ENCODE assay signal across 41 cellular contexts in genomic region chr11:57438345-57439280, GRCh38. TPM values are rescaled to one million over a fixed set of nuclear protein-coding genes. Genes with fewer than 3 reads are reported as not detected.
"Had no signal": no experiment of that assay in that cellular context is flagged by ENCODE, and none has a peak within 500 bp of the region (broad histone marks: within the 10 kb centered on the region; RNA-seq: fewer than 3 reads in every experiment).

No MANE protein-coding gene starts in this region.

- ATAC-seq: activated CD8-positive, alpha-beta memory T cell treated with anti-CD3 and anti-CD28 coated beads, Interleukin-2, amount 10 ng/mL, durations not matched to agents 7 days and 5 days; activated CD8-positive, alpha-beta T cell treated with anti-CD3 and anti-CD28 coated beads, Interleukin-2, amount 10 ng/mL, durations not matched to agents 7 days and 5 days; effector memory CD8-positive, alpha-beta T cell; lower lobe of right lung; sciatic nerve; stimulated activated memory B cell treated with anti-CD40 and anti-IgM and Interleukin-4, amounts not matched to agents 10 μg/mL and 1 μg/mL and 100 μg/mL, for 72 hours; stimulated activated naive CD8-positive, alpha-beta T cell treated with anti-CD3 and anti-CD28 coated beads, Interleukin-15, amount 100 ng/mL, for 72 hours; WTC11 had no signal

- H3K27me3 ChIP-seq: adrenal gland, ascending aorta, neutrophil, tibial artery had no signal

- H3K27ac Mint-ChIP-seq: activated CD8-positive, alpha-beta memory T cell treated with anti-CD3 and anti-CD28 coated beads, Interleukin-2, amount 10 ng/mL, durations not matched to agents 7 days and 5 days; activated CD8-positive, alpha-beta T cell treated with anti-CD3 and anti-CD28 coated beads, Interleukin-2, amount 10 ng/mL, durations not matched to agents 7 days and 5 days; activated naive CD8-positive, alpha-beta T cell; activated T-helper 2 cell treated with anti-CD3 and anti-CD28 coated beads, Interferon-gamma antibody, Interleukin-2, Interleukin-4, amounts not matched to agents 10 μg/mL and 5 μg/mL and 100 μg/mL, durations not matched to agents 14 hours and 24 hours and 36 hours; brain; effector memory CD8-positive, alpha-beta T cell; immature natural killer cell; nephron progenitor cell; stimulated activated memory B cell treated with anti-CD40 and anti-IgM and Interleukin-4, amounts not matched to agents 10 μg/mL and 1 μg/mL and 100 μg/mL, for 72 hours; WTC11 had no signal

- H3K27me3 Mint-ChIP-seq: activated naive CD8-positive, alpha-beta T cell; effector memory CD8-positive, alpha-beta T cell; stimulated activated naive CD8-positive, alpha-beta T cell treated with anti-CD3 and anti-CD28 coated beads, Interleukin-15, amount 100 ng/mL, for 72 hours had no signal

- H3K4me3 ChIP-seq: adrenal gland, ascending aorta, lower lobe of right lung, skin epidermis, tibial artery had no signal

- H3K9me3 Mint-ChIP-seq: activated T-helper 2 cell treated with anti-CD3 and anti-CD28 coated beads, Interferon-gamma antibody, Interleukin-2, Interleukin-4, amounts not matched to agents 10 μg/mL and 5 μg/mL and 100 μg/mL, durations not matched to agents 14 hours and 24 hours and 36 hours; brain; effector memory CD8-positive, alpha-beta T cell; immature natural killer cell; naive B cell; nephron progenitor cell; stimulated activated memory B cell treated with anti-CD40 and anti-IgM and Interleukin-4, amounts not matched to agents 10 μg/mL and 1 μg/mL and 100 μg/mL, for 72 hours; stimulated activated naive CD8-positive, alpha-beta T cell treated with anti-CD3 and anti-CD28 coated beads, Interleukin-15, amount 100 ng/mL, for 72 hours; WTC11 had no signal

- H3K36me3 Mint-ChIP-seq: activated CD8-positive, alpha-beta memory T cell treated with anti-CD3 and anti-CD28 coated beads, Interleukin-2, amount 10 ng/mL, durations not matched to agents 7 days and 5 days; activated naive CD8-positive, alpha-beta T cell; brain; immature natural killer cell; naive B cell; stimulated activated memory B cell treated with anti-CD40 and anti-IgM and Interleukin-4, amounts not matched to agents 10 μg/mL and 1 μg/mL and 100 μg/mL, for 72 hours; WTC11 had no signal

- H3K27ac ChIP-seq: adrenal gland, ascending aorta, lower lobe of right lung, neutrophil, skin epidermis, tibial artery had no signal

- H3K4me3 Mint-ChIP-seq: activated CD8-positive, alpha-beta memory T cell treated with anti-CD3 and anti-CD28 coated beads, Interleukin-2, amount 10 ng/mL, durations not matched to agents 7 days and 5 days; activated CD8-positive, alpha-beta T cell treated with anti-CD3 and anti-CD28 coated beads, Interleukin-2, amount 10 ng/mL, durations not matched to agents 7 days and 5 days; activated naive CD8-positive, alpha-beta T cell; brain; effector memory CD8-positive, alpha-beta T cell; immature natural killer cell; nephron progenitor cell; stimulated activated memory B cell treated with anti-CD40 and anti-IgM and Interleukin-4, amounts not matched to agents 10 μg/mL and 1 μg/mL and 100 μg/mL, for 72 hours; stimulated activated naive CD8-positive, alpha-beta T cell treated with anti-CD3 and anti-CD28 coated beads, Interleukin-15, amount 100 ng/mL, for 72 hours; WTC11 had no signal

- H3K9me3 ChIP-seq: adrenal gland, ascending aorta, lower lobe of right lung, neutrophil, tibial artery had no signal

- DNase-seq: activated CD4-positive, alpha-beta T cell treated with anti-CD3 and anti-CD28 coated beads for 1 hour; activated CD4-positive, alpha-beta T cell treated with anti-CD3 and anti-CD28 coated beads, Interleukin-2, amount 50 U/mL, for 1 hour; activated CD8-positive, alpha-beta memory T cell treated with anti-CD3 and anti-CD28 coated beads, Interleukin-2, amount 10 ng/mL, durations not matched to agents 7 days and 5 days; activated CD8-positive, alpha-beta T cell treated with anti-CD3 and anti-CD28 coated beads, Interleukin-2, amount 10 ng/mL, durations not matched to agents 7 days and 5 days; activated naive CD4-positive, alpha-beta T cell treated with Interleukin-2 at 50 U/mL for 16 hours; activated T-cell treated with anti-CD3 and anti-CD28 coated beads, Interleukin-2, amount 50 U/mL, for 48 hours; adrenal gland; caudate nucleus; cortex of kidney; effector memory CD8-positive, alpha-beta T cell; erythroblast; head of caudate nucleus; hypothalamus; immature natural killer cell; kidney; lower lobe of right lung; mesenchymal stem cell; naive B cell; nephron progenitor cell; stimulated activated CD4-positive, alpha-beta T cell treated with anti-CD3 and anti-CD28 coated beads, Interleukin-1b, Interleukin-23, amount 100 ng/mL, for 48 hours; stimulated activated CD4-positive, alpha-beta T cell treated with anti-CD3 and anti-CD28 coated beads, Interleukin-4, amount 100 ng/mL, for 4 hours; stimulated activated CD8-positive, alpha-beta memory T cell treated with anti-CD3 and anti-CD28 coated beads, Interleukin-4, amount 100 ng/mL, for 48 hours; stimulated activated naive CD8-positive, alpha-beta T cell treated with anti-CD3 and anti-CD28 coated beads, Interleukin-15, amount 100 ng/mL, for 72 hours; substantia nigra; T-helper 2 cell; tibial artery had no signal

- H3K36me3 ChIP-seq: adrenal gland, ascending aorta, lower lobe of right lung, neutrophil, tibial artery had no signal

- H3K4me1 Mint-ChIP-seq: activated CD8-positive, alpha-beta memory T cell treated with anti-CD3 and anti-CD28 coated beads, Interleukin-2, amount 10 ng/mL, durations not matched to agents 7 days and 5 days; brain; immature natural killer cell; naive B cell; stimulated activated memory B cell treated with anti-CD40 and anti-IgM and Interleukin-4, amounts not matched to agents 10 μg/mL and 1 μg/mL and 100 μg/mL, for 72 hours; stimulated activated naive CD8-positive, alpha-beta T cell treated with anti-CD3 and anti-CD28 coated beads, Interleukin-15, amount 100 ng/mL, for 72 hours; WTC11 had no signal

RNA-seq across cellular contexts. Expression of gene RTN4RL2, which starts 21.7 kb away (rescaled TPM):
- total RNA-seq: activated CD8-positive, alpha-beta memory T cell treated with anti-CD3 and anti-CD28 coated beads, Interleukin-2, amount 10 ng/mL, durations not matched to agents 7 days and 5 days; activated T-helper 2 cell treated with anti-CD3 and anti-CD28 coated beads, Interferon-gamma antibody, Interleukin-2, Interleukin-4, amounts not matched to agents 10 μg/mL and 5 μg/mL and 100 μg/mL, durations not matched to agents 14 hours and 24 hours and 36 hours; fibroblast of villous mesenchyme had no signal

RNA-seq across cellular contexts. Expression of gene PRG2, which starts 48.2 kb away (rescaled TPM):
- total RNA-seq: activated T-helper 2 cell treated with anti-CD3 and anti-CD28 coated beads, Interferon-gamma antibody, Interleukin-2, Interleukin-4, amounts not matched to agents 10 μg/mL and 5 μg/mL and 100 μg/mL, durations not matched to agents 14 hours and 24 hours and 36 hours; ascending aorta; chondrocyte; fibroblast of lung; fibroblast of villous mesenchyme; lower lobe of right lung; osteocyte; sciatic nerve had no signal
- polyA plus RNA-seq: fibroblast of lung, urinary bladder had no signal

RNA-seq across cellular contexts. Expression of gene PRG3, which starts 57.7 kb away (rescaled TPM):
- total RNA-seq: activated CD8-positive, alpha-beta memory T cell treated with anti-CD3 and anti-CD28 coated beads, Interleukin-2, amount 10 ng/mL, durations not matched to agents 7 days and 5 days; activated CD8-positive, alpha-beta T cell treated with anti-CD3 and anti-CD28 coated beads, Interleukin-2, amount 10 ng/mL, durations not matched to agents 7 days and 5 days; activated T-helper 2 cell treated with anti-CD3 and anti-CD28 coated beads, Interferon-gamma antibody, Interleukin-2, Interleukin-4, amounts not matched to agents 10 μg/mL and 5 μg/mL and 100 μg/mL, durations not matched to agents 14 hours and 24 hours and 36 hours; adrenal gland; ascending aorta; chondrocyte; fibroblast of lung; fibroblast of villous mesenchyme; kidney; lower lobe of right lung; osteocyte; posterior vena cava; sciatic nerve; urinary bladder; WTC11 had no signal
- polyA plus RNA-seq: adrenal gland, fibroblast of lung, immature natural killer cell, urinary bladder had no signal
